Comparison of ENCODE assay signal across 29 cellular contexts in the genomic region with DNA sequence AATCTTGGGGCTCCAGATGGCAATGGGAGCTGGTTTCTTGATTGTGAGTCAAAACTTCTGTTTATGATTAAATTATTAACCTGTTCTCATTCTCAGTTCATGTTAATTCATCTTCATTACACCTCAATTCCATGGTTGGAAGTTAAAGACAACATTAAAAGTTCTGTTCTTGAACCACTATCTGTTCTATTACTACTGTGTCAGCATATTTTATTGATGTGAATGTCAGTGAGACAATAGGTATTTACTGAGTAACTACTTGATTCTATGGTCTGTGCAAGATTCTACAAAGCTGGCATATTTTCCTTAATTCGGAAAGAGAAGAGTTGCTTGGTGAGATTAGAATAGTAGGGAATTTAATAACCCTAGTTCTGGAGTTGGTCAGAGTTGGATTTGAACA.
"Had no signal": no experiment of that assay in that cellular context is flagged by ENCODE, and none has a peak within 500 bp of the region (broad histone marks: within the 10 kb centered on the region; RNA-seq: fewer than 3 reads in every experiment).

No MANE protein-coding gene starts in this region.

- ATAC-seq: naive thymus-derived CD4-positive, alpha-beta T cell; natural killer cell; psoas muscle; right cardiac atrium; sciatic nerve; stimulated activated memory B cell treated with anti-CD40 and anti-IgM and Interleukin-4, amounts not matched to agents 10 μg/mL and 1 μg/mL and 100 μg/mL, for 72 hours; stimulated activated naive CD8-positive, alpha-beta T cell treated with anti-CD3 and anti-CD28 coated beads, Interleukin-15, amount 100 ng/mL, for 72 hours; stimulated activated naive CD8-positive, alpha-beta T cell treated with anti-CD3 and anti-CD28 coated beads, Interleukin-15, Interleukin-2, amounts not matched to agents 100 U/mL and 50 U/mL, for 24 hours had no signal

- H3K4me2 ChIP-seq: neural progenitor cell, smooth muscle cell had no signal

- H3K4me3 ChIP-seq: neural progenitor cell, ovary, psoas muscle, skin epidermis, smooth muscle cell, spleen, suprapubic skin, testis, tibial nerve, upper lobe of left lung, uterus had no signal

- H3K27ac ChIP-seq: neural progenitor cell, ovary, parathyroid adenoma, psoas muscle, skin epidermis, spleen, suprapubic skin, testis, tibial nerve, upper lobe of left lung, uterus had no signal

- H3K9me3 ChIP-seq: ovary, psoas muscle, testis, uterus had no signal

- H3K79me2 ChIP-seq: parathyroid adenoma had no signal

- H2AFZ ChIP-seq: neural progenitor cell, parathyroid adenoma had no signal

- H3K27me3 ChIP-seq: neural progenitor cell, ovary, spleen, suprapubic skin, testis, tibial nerve, upper lobe of left lung, uterus had no signal

- H3K9ac ChIP-seq: neural progenitor cell, parathyroid adenoma had no signal

- H3K36me3 ChIP-seq: neural progenitor cell, ovary, spleen, suprapubic skin, tibial nerve, upper lobe of left lung had no signal

- H3K4me1 ChIP-seq: neural progenitor cell, parathyroid adenoma, psoas muscle, spleen, suprapubic skin, testis, tibial nerve, upper lobe of left lung, uterus had no signal

- DNase-seq: naive thymus-derived CD4-positive, alpha-beta T cell; natural killer cell; occipital lobe; ovary; posterior cingulate gyrus; psoas muscle; right cardiac atrium; spleen; stimulated activated CD4-positive, alpha-beta T cell treated with anti-CD3 and anti-CD28 coated beads, Interleukin-12 subunit alpha, Interleukin-12 subunit beta, amount 100 ng/mL, for 4 hours; stimulated activated CD4-positive, alpha-beta T cell treated with anti-CD3 and anti-CD28 coated beads, Interleukin-1b, Interleukin-23, amount 100 ng/mL, for 48 hours; stimulated activated CD4-positive, alpha-beta T cell treated with anti-CD3 and anti-CD28 coated beads, Interleukin-4, amount 100 ng/mL, for 1 hour; stimulated activated CD4-positive, alpha-beta T cell treated with anti-CD3 and anti-CD28 coated beads, Interleukin-4, amount 100 ng/mL, for 4 hours; stimulated activated CD8-positive, alpha-beta memory T cell treated with anti-CD3 and anti-CD28 coated beads, Interleukin-4, amount 100 ng/mL, for 48 hours; stimulated activated naive CD4-positive, alpha-beta T cell; stimulated activated naive CD8-positive, alpha-beta T cell treated with anti-CD3 and anti-CD28 coated beads, Interleukin-15, amount 100 ng/mL, for 72 hours; stimulated activated naive CD8-positive, alpha-beta T cell treated with anti-CD3 and anti-CD28 coated beads, Interleukin-15, Interleukin-2, amounts not matched to agents 100 U/mL and 50 U/mL, for 24 hours; substantia nigra; testis; trophoblast cell; upper lobe of left lung; uterus had no signal
